ENCODE assay signal across 8 cellular contexts in genomic region chr10:110871236-110872084, GRCh38. TPM values are rescaled to one million over a fixed set of nuclear protein-coding genes. Genes with fewer than 3 reads are reported as not detected.
DNase-seq lines count a peak whose midpoint lies in the region; ATAC-seq and TF ChIP-seq lines count a peak whose summit lies in the region.

Gene PDCD4 (plus strand): TSS chr10:110871928. CDS start chr10:110876028, 4,100 bp downstream.

- H3K9me3 Mint-ChIP-seq in activated CD4-positive, alpha-beta T cell treated with anti-CD3 and anti-CD28 coated beads for 36 hours (ENCODE audit: low read depth): no peaks in the 10 kb centered on the region

- H3K4me1 Mint-ChIP-seq in activated CD4-positive, alpha-beta T cell treated with anti-CD3 and anti-CD28 coated beads for 36 hours: peaks cover 64% of the 10 kb centered on the region

- peaks cover 6% of the 10 kb centered on the region for H3K36me3 Mint-ChIP-seq in activated CD4-positive, alpha-beta T cell treated with anti-CD3 and anti-CD28 coated beads for 36 hours (ENCODE audit: low read depth)

- peak; percentile 97 for DNase-seq in AG10803 (ENCODE audit: low read depth)
- DNase-seq in NCI-H510A (lab: John Stamatoyannopoulos, UW): peak; percentile 98
- peak; percentile 97 for DNase-seq in activated CD4-positive, alpha-beta T cell treated with anti-CD3 and anti-CD28 coated beads for 36 hours
- DNase-seq in choroid plexus epithelial cell (ENCODE audit: low read depth): peak; percentile 99
- DNase-seq in kidney epithelial cell (ENCODE audit: low read depth): peak; percentile 77
- peak; percentile 92 to 95 for DNase-seq in stimulated activated CD4-positive, alpha-beta T cell treated with anti-CD3 and anti-CD28 coated beads, Interleukin-15, amount 100 ng/mL, for 48 hours (ENCODE audit: low read depth in 2 of 2)

- POLR2A ChIA-PET in activated CD4-positive, alpha-beta T cell treated with anti-CD3 and anti-CD28 coated beads for 36 hours (lab: Charles Lee): interaction anchor here (0.6 to 1.2 kb wide), 9 partner anchors 9 to 456 kb away, joined by 3 to 9 read pairs (median 4); partner anchors contain the start of gene SHOC2

- TF ChIP-seq CTCF in AG10803 (conservative IDR thresholded peaks at IDR 0.05; ENCODE audit: low read length): no peak
- no peak for TF ChIP-seq CTCF in choroid plexus epithelial cell (conservative IDR thresholded peaks at IDR 0.05; ENCODE audit: low read depth, low read length)
- TF ChIP-seq CTCF in kidney epithelial cell (IDR thresholded peaks at IDR 0.05; ENCODE audit: insufficient read depth, low read length, poor library complexity, severe bottlenecking): no peak

- no peaks in the 10 kb centered on the region for H3K27me3 Mint-ChIP-seq in activated CD4-positive, alpha-beta T cell treated with anti-CD3 and anti-CD28 coated beads for 36 hours

- intact Hi-C loops in activated CD4-positive, alpha-beta T cell treated with anti-CD3 and anti-CD28 coated beads for 36 hours (cut with DNase I, micrococcal nuclease): loop anchor here (1.0 to 10.0 kb wide), 13 partner anchors 22 to 659 kb away; partner anchors contain the start of genes BBIP1 (in 2 of the 2), SHOC2 (in 2 of the 2), DUSP5 (in 1 of the 2) and SMC3 (in 1 of the 2)

- peak within 1 kb of the TSS; percentile 95 for H3K27ac Mint-ChIP-seq in activated CD4-positive, alpha-beta T cell treated with anti-CD3 and anti-CD28 coated beads for 36 hours

- peak within 1 kb of the TSS; percentile 81 for H3K4me3 ChIP-seq in AG10803 (ENCODE audit: low read length)
- peak within 1 kb of the TSS; percentile 80 for H3K4me3 ChIP-seq in choroid plexus epithelial cell (ENCODE audit: low read depth, low read length)
- H3K4me3 ChIP-seq in kidney epithelial cell (ENCODE audit: low read depth, low read length): peak within 1 kb of the TSS; percentile 79

- peak; percentile 64 for ATAC-seq in GM19043 (IDR thresholded peaks at IDR 0.05; ENCODE audit: low read depth, unreplicated experiment)
- ATAC-seq in HG03432 (IDR thresholded peaks at IDR 0.05; ENCODE audit: unreplicated experiment): peak; percentile 87
- ATAC-seq in activated CD4-positive, alpha-beta T cell treated with anti-CD3 and anti-CD28 coated beads for 36 hours: peak; percentile 85

- no peaks in the 10 kb centered on the region for H3K27me3 ChIP-seq in kidney epithelial cell (ENCODE audit: control insufficient read depth, insufficient read depth, low read length)

- H3K36me3 ChIP-seq in kidney epithelial cell (ENCODE audit: control insufficient read depth, insufficient read depth, low read length): no peaks in the 10 kb centered on the region

- CTCF ChIA-PET in activated CD4-positive, alpha-beta T cell treated with anti-CD3 and anti-CD28 coated beads for 36 hours (lab: Charles Lee): interaction anchor here (0.8 to 1.0 kb wide), 2 partner anchors 11 to 14 kb away, joined by 4 to 5 read pairs; no protein-coding TSS in a partner anchor

- H3K4me3 Mint-ChIP-seq in activated CD4-positive, alpha-beta T cell treated with anti-CD3 and anti-CD28 coated beads for 36 hours: peak within 1 kb of the TSS; percentile 87

RNA-seq across cellular contexts. Expression of gene PDCD4, which starts in this region (rescaled TPM):
- total RNA-seq in activated CD4-positive, alpha-beta T cell treated with anti-CD3 and anti-CD28 coated beads for 36 hours: 100 to 1,000 TPM in 1 of 2 experiments, 10 to 100 TPM in 1; 69.8 to 125 TPM
- total RNA-seq in kidney epithelial cell: 17.1 and 35.7 TPM in 2 replicates

Comparison
In these comparisons a context has a peak if more than half of its experiments do, and no peak if none do; other contexts are left out.
1. Peak in every context shown above with its lines: DNase-seq, ATAC-seq and H3K4me3 ChIP-seq.